30 cellular contexts compared by ENCODE assay signal in genomic region chr3:54632834-54633233, GRCh38.
"Had no signal": no experiment of that assay in that cellular context is flagged by ENCODE, and none has a peak within 500 bp of the region (broad histone marks: within the 10 kb centered on the region; RNA-seq: fewer than 3 reads in every experiment).

No MANE protein-coding gene starts in this region.

- H3K4me1 ChIP-seq: lower lobe of right lung, pancreas, prostate gland, stomach, testis, thyroid gland, transverse colon, upper lobe of left lung had no signal

- DNase-seq: hippocampal formation; kidney glomerular epithelial cell; left cardiac atrium; lower lobe of right lung; midbrain; mucosa of descending colon; naive thymus-derived CD4-positive, alpha-beta T cell; nucleus accumbens; pancreas; posterior cingulate gyrus; retina; right cardiac atrium; stimulated activated CD4-positive, alpha-beta T cell treated with anti-CD3 and anti-CD28 coated beads, Interleukin-12 subunit alpha, Interleukin-12 subunit beta, amount 100 ng/mL, for 4 hours; stimulated activated CD4-positive, alpha-beta T cell treated with anti-CD3 and anti-CD28 coated beads, Interleukin-15, amount 100 ng/mL, for 24 hours; stimulated activated CD4-positive, alpha-beta T cell treated with anti-CD3 and anti-CD28 coated beads, Interleukin-2, amount 100 ng/mL, for 24 hours; stimulated activated CD4-positive, alpha-beta T cell treated with anti-CD3 and anti-CD28 coated beads, Interleukin-4, amount 100 ng/mL, for 1 hour; stimulated activated naive B cell treated with anti-CD40 and anti-IgM and Interleukin-4, amounts not matched to agents 10 μg/mL and 1 μg/mL and 100 μg/mL, for 72 hours; stimulated activated naive CD8-positive, alpha-beta T cell treated with anti-CD3 and anti-CD28 coated beads, Interleukin-15, Interleukin-2, amounts not matched to agents 100 U/mL and 50 U/mL, for 24 hours; stomach; testis; transverse colon; upper lobe of left lung had no signal

- H3K36me3 Mint-ChIP-seq: memory B cell; naive thymus-derived CD4-positive, alpha-beta T cell; natural killer cell treated with Interleukin-12 subunit alpha and Interleukin-12 subunit beta and Interleukin-15 and Interleukin-18, amount 100 ng/mL, for 72 hours; stimulated activated naive B cell treated with anti-CD40 and anti-IgM and Interleukin-4, amounts not matched to agents 10 μg/mL and 1 μg/mL and 100 μg/mL, for 72 hours had no signal

- ATAC-seq: left cardiac atrium; left lobe of liver; lower lobe of right lung; mucosa of descending colon; naive thymus-derived CD4-positive, alpha-beta T cell; natural killer cell treated with Interleukin-12 subunit alpha and Interleukin-12 subunit beta and Interleukin-15 and Interleukin-18, amount 100 ng/mL, for 72 hours; pancreas; right cardiac atrium; sciatic nerve; stimulated activated naive B cell treated with anti-CD40 and anti-IgM and Interleukin-4, amounts not matched to agents 10 μg/mL and 1 μg/mL and 100 μg/mL, for 72 hours; stimulated activated naive CD8-positive, alpha-beta T cell treated with anti-CD3 and anti-CD28 coated beads, Interleukin-15, Interleukin-2, amounts not matched to agents 100 U/mL and 50 U/mL, for 24 hours had no signal

- H3K36me3 ChIP-seq: lower lobe of right lung, pancreas, prostate gland, thyroid gland, transverse colon, upper lobe of left lung, vagina had no signal

- H3K9me3 ChIP-seq: lower lobe of right lung, mucosa of descending colon, pancreas, prostate gland, stomach, testis, thyroid gland, transverse colon, upper lobe of left lung, vagina had no signal

- H3K4me1 Mint-ChIP-seq: memory B cell; naive thymus-derived CD4-positive, alpha-beta T cell; stimulated activated naive B cell treated with anti-CD40 and anti-IgM and Interleukin-4, amounts not matched to agents 10 μg/mL and 1 μg/mL and 100 μg/mL, for 72 hours had no signal

- H3K9me3 Mint-ChIP-seq: memory B cell; stimulated activated naive B cell treated with anti-CD40 and anti-IgM and Interleukin-4, amounts not matched to agents 10 μg/mL and 1 μg/mL and 100 μg/mL, for 72 hours had no signal

- H3K4me3 Mint-ChIP-seq: memory B cell; naive thymus-derived CD4-positive, alpha-beta T cell; natural killer cell treated with Interleukin-12 subunit alpha and Interleukin-12 subunit beta and Interleukin-15 and Interleukin-18, amount 100 ng/mL, for 72 hours; stimulated activated naive B cell treated with anti-CD40 and anti-IgM and Interleukin-4, amounts not matched to agents 10 μg/mL and 1 μg/mL and 100 μg/mL, for 72 hours had no signal

- H3K27me3 ChIP-seq: pancreas, stomach, testis, thyroid gland, transverse colon, upper lobe of left lung, vagina had no signal

- H3K27ac ChIP-seq: lower lobe of right lung, pancreas, prostate gland, skin epidermis, stomach, testis, thyroid gland, transverse colon, upper lobe of left lung, vagina had no signal

- H3K4me3 ChIP-seq: lower lobe of right lung, mucosa of descending colon, pancreas, prostate gland, skin epidermis, stomach, testis, thyroid gland, transverse colon, upper lobe of left lung, vagina had no signal

- H3K27ac Mint-ChIP-seq: memory B cell; naive thymus-derived CD4-positive, alpha-beta T cell; natural killer cell treated with Interleukin-12 subunit alpha and Interleukin-12 subunit beta and Interleukin-15 and Interleukin-18, amount 100 ng/mL, for 72 hours; stimulated activated naive B cell treated with anti-CD40 and anti-IgM and Interleukin-4, amounts not matched to agents 10 μg/mL and 1 μg/mL and 100 μg/mL, for 72 hours had no signal
